Comparison of ENCODE assay signal across 12 cellular contexts in the genomic region with DNA sequence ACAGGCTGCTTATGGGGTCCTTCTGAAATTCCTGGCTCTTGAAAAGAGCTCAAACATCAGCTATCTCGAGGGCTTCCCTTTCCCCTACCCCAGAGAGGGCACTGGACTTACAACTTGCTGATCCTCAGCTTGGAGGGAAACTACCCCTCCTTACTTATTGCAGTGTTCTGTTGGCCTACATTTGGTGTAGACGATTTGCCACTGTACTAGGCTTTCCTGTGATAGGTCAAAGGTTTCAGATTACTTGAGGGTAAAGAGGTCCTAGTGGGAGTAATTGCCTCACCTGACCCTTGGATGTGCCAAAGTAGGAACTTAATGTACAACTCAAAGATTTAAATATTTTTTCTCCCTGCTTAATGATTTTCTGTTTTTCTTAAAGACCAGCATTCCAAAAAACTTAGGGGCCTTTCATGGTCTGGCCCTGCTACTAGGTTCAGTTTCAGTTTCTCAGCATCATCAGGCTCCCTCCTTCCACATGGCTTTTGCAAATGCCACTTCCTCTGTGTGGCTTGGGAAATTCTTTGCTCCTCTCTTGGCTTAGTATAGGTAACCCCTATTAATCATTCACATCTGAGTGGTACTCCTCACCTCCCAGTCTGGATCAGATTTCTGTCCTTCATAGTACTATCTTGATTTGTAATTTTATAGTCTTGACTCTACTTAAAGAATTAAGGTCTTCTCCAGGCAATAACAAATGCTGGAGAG.
DNase-seq lines count a peak whose midpoint lies in the region; ATAC-seq lines count a peak whose summit lies in the region.
"Had no signal": no experiment of that assay in that cellular context is flagged by ENCODE, and none has a peak within 500 bp of the region (broad histone marks: within the 10 kb centered on the region; RNA-seq: fewer than 3 reads in every experiment).

No MANE protein-coding gene starts in this region.

- ATAC-seq in GM18502 (IDR thresholded peaks at IDR 0.05; ENCODE audit: poor library complexity, unreplicated experiment), result peak; percentile 76
- peak; percentile 73 for ATAC-seq in GM21360 (IDR thresholded peaks at IDR 0.05; ENCODE audit: unreplicated experiment)
- peak; percentile 62 for ATAC-seq in HG03175 (IDR thresholded peaks at IDR 0.05; ENCODE audit: unreplicated experiment)
- ATAC-seq: HCT116 had no signal

- DNase-seq in kidney tubule cell (ENCODE audit: low spot score) (peak; percentile 84), NCI-H526 (lab: John Stamatoyannopoulos, UW) (no peak), DMS79 (lab: John Stamatoyannopoulos, UW) (no peak), NCI-H1048 (lab: John Stamatoyannopoulos, UW) (no peak), NCI-H524 treated with DMSO at 0.1 percent for 48 hours (lab: John Stamatoyannopoulos, UW) (no peak)
- DNase-seq: activated CD4-positive, CD25-positive, alpha-beta regulatory T cell treated with anti-CD3 and anti-CD28 coated beads, Interleukin-2, amount 50 U/mL, for 72 hours; activated gamma-delta T cell; CD4-positive, CD25-positive, alpha-beta regulatory T cell had no signal
